10 cellular contexts compared by ENCODE assay signal in the genomic region with DNA sequence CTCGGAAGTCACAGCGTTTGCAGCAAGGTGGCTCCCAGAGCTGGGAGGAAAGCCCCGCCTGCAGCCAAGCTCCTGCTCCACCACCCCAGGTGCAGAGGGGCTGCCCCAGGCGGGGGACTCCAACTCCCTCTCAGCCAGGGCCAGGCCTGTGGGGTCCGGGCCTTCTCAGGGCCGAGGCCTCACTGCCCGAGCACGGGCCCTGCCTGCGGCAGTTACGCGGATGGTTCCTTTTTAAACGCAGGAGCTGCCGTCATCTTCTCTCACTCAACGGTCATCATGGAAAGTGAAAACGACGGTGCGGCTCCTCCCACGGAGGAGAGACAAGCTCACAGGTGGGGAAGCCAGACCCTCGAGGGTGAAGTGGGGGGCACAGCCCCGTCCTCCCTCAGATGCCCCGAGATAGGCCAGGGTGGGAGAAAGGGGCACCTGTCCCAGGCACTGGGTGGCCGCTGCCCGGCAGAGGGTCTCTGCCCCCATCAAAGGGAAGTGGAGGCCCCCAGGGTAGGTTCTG. TPM values are rescaled to one million over a fixed set of nuclear protein-coding genes. Genes with fewer than 3 reads are reported as not detected.
DNase-seq lines count a peak whose midpoint lies in the region; ATAC-seq and TF ChIP-seq lines count a peak whose summit lies in the region.
"Not testable (repeated sequence)": the region's sequence is repeated elsewhere in the genome, so short reads cannot be mapped to it uniquely, and the experiment has no call there.
"Had no signal": no experiment of that assay in that cellular context is flagged by ENCODE, and none has a peak within 500 bp of the region (broad histone marks: within the 10 kb centered on the region; RNA-seq: fewer than 3 reads in every experiment).

No MANE protein-coding gene starts in this region.

- H3K9me3 ChIP-seq in prostate gland, thyroid gland: not testable (repeated sequence)

- not testable (repeated sequence) for TF ChIP-seq POLR2A in prostate gland (IDR thresholded peaks at IDR 0.05); thyroid gland (IDR thresholded peaks at IDR 0.05)

- not testable (repeated sequence) for H3K36me3 ChIP-seq in prostate gland, thyroid gland

- WGBS in prostate gland: 79% methylated on average over 23 of the region's 23 CpGs
- 44 to 80% methylated on average over 14 to 16 of the region's 23 CpGs for WGBS in thyroid gland, 2 donors

- intact Hi-C loops in left cardiac atrium (cut with DNase I); prostate gland (cut with DNase I); thyroid gland (cut with DNase I): not testable (repeated sequence)

- not testable (repeated sequence) for H3K27me3 ChIP-seq in prostate gland (replicated peaks; ENCODE audit: insufficient read depth); thyroid gland

- TF ChIP-seq CTCF in prostate gland (IDR thresholded peaks at IDR 0.05); thyroid gland (IDR thresholded peaks at IDR 0.05): not testable (repeated sequence)

- H3K27ac ChIP-seq in prostate gland (peak overlapping the region; percentile 63 to 74), thyroid gland (peak overlapping the region; percentile 70 to 84 (median 73))

- DNase-seq in T-helper 9 cell: peak; percentile 41
- peak; percentile 52 for DNase-seq in activated naive CD4-positive, alpha-beta T cell treated with anti-CD3 and anti-CD28 coated beads, Interleukin-2, amount 50 U/mL, for 16 hours
- DNase-seq in left cardiac atrium: peak; percentile 22
- DNase-seq in prostate gland (ENCODE audit: low spot score); thyroid gland: not testable (repeated sequence)

- H3K4me1 ChIP-seq in prostate gland (replicated peaks): not testable (repeated sequence)
- H3K4me1 ChIP-seq in thyroid gland: peaks cover 6 to 12% of the 10 kb centered on the region in 2 donors

- ATAC-seq in GM18511 (IDR thresholded peaks at IDR 0.05; ENCODE audit: unreplicated experiment): peak; percentile 33
- ATAC-seq in GM21526 (IDR thresholded peaks at IDR 0.05; ENCODE audit: low FRiP score, unreplicated experiment): peak; percentile 40
- ATAC-seq in HG03103 (IDR thresholded peaks at IDR 0.05; ENCODE audit: low read depth, unreplicated experiment): peak; percentile 24
- peak in 1 of 2 donors; percentile 9 for ATAC-seq in left cardiac atrium

- H3K4me3 ChIP-seq in prostate gland (peak overlapping the region in 1 of 2 donors; percentile 11), thyroid gland (replicated peaks in 1 of 3) (peak overlapping the region in 1 of 3 donors; percentile 6)

RNA-seq across cellular contexts. Expression of a gene that starts 9.0 kb away (rescaled TPM):
- total RNA-seq in left cardiac atrium (10 to 100 TPM; 10.8 to 14.1 TPM), prostate gland (10 to 100 TPM; 20.3 to 25.8 TPM), thyroid gland (10 to 100 TPM; 14.6 to 24.7 (median 18.0) TPM)

RNA-seq across cellular contexts. Expression of a gene that starts 21.4 kb away (rescaled TPM):
- total RNA-seq in left cardiac atrium: 10 to 100 TPM; 21.6 to 22.6 TPM
- 100 to 1,000 TPM in 1 of 2 donors, 10 to 100 TPM in 1; 83.3 to 105 TPM for total RNA-seq in prostate gland
- 10 to 100 TPM; 36.3 to 47.5 (median 46.7) TPM for total RNA-seq in thyroid gland

RNA-seq across cellular contexts. Expression of a gene that starts 47.6 kb away (rescaled TPM):
- under 1 TPM; 0.91 to 0.99 TPM for total RNA-seq in left cardiac atrium
- total RNA-seq in prostate gland: 1 to 10 TPM in 1 of 2 donors, not detected in 1; 2.6 TPM
- total RNA-seq in thyroid gland: not detected
- total RNA-seq: Caco-2, osteocyte had no signal

RNA-seq across cellular contexts. Expression of a gene that starts 51.2 kb away (rescaled TPM):
- total RNA-seq in left cardiac atrium (10 to 100 TPM; 37.5 to 40.6 TPM), prostate gland (10 to 100 TPM; 27.0 to 69.5 TPM), thyroid gland (10 to 100 TPM; 29.3 to 39.9 (median 38.0) TPM)

RNA-seq across cellular contexts. Expression of a gene that starts 55.2 kb away (rescaled TPM):
- under 1 TPM; 0.47 to 0.68 TPM for total RNA-seq in left cardiac atrium
- 10 to 100 TPM in 1 of 2 donors, 1 to 10 TPM in 1; 4.6 to 13.6 TPM for total RNA-seq in prostate gland
- total RNA-seq in thyroid gland: 1 to 10 TPM in 2 of 4 donors, under 1 TPM in 1, not detected in 1; 0.98 to 2.5 (median 2.0) TPM
- total RNA-seq: Caco-2, osteocyte had no signal
